ENCODE assay signal across 11 cellular contexts in the genomic region with DNA sequence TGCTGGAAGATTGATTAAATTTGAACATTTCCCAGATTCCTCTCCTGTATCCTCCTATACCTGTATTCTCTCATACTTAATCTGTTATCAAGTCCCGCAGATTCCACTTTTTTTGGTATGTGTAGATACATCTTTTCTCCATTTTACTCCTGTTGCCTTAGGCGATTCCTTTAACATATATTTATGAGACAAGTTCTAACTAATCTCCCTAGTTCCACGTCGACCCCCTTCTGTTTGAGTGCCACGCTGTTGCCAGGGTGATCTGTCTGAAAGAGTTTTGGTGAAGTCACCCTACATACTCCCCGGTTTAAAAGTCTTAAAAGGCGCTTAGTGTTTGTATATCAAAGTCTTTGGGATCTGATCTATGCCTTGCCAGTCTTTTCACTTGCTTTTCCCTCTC. TPM values are rescaled to one million over a fixed set of nuclear protein-coding genes. Genes with fewer than 3 reads are reported as not detected.
A peak's percentile ranks its signal among the peaks of the same experiment; 100 is the strongest.
DNase-seq lines count a peak whose midpoint lies in the region; ATAC-seq, FAIRE-seq and TF ChIP-seq lines count a peak whose summit lies in the region.
"Had no signal": no experiment of that assay in that cellular context is flagged by ENCODE, and none has a peak within 500 bp of the region (broad histone marks: within the 10 kb centered on the region; RNA-seq: fewer than 3 reads in every experiment).

No MANE protein-coding gene starts in this region.

- POLR2A ChIA-PET in CD8-positive, alpha-beta T cell (lab: Charles Lee), result no interaction called here
- POLR2A ChIA-PET in OCI-LY7 (lab: Charles Lee), result no interaction called here

- H3K4me2 ChIP-seq in OCI-LY7 (ENCODE audit: low read length), result peak overlapping the region; percentile 90

- no peak for ATAC-seq in CD8-positive, alpha-beta T cell
- ATAC-seq in HG02981 (IDR thresholded peaks at IDR 0.05; ENCODE audit: unreplicated experiment), result no peak

- H3K36me3 Mint-ChIP-seq in CD8-positive, alpha-beta T cell, result peaks cover 33% of the 10 kb centered on the region
- peaks cover 12% of the 10 kb centered on the region for H3K36me3 Mint-ChIP-seq in nephron progenitor cell (ENCODE audit: low read depth)

- no peak for TF ChIP-seq CTCF in CD8-positive, alpha-beta T cell (IDR thresholded peaks at IDR 0.05)
- no peak for TF ChIP-seq CTCF in OCI-LY7 (conservative IDR thresholded peaks at IDR 0.05; ENCODE audit: low read length)
- TF ChIP-seq CTCF in nephron progenitor cell (IDR thresholded peaks at IDR 0.05), result no peak
- TF ChIP-seq CTCF in D721Med (IDR thresholded peaks at IDR 0.05; ENCODE audit: insufficient read depth, missing control alignments), result no peak

- no peaks in the 10 kb centered on the region for H3K36me3 ChIP-seq in CD8-positive, alpha-beta T cell (ENCODE audit: insufficient read depth, low read length)
- H3K36me3 ChIP-seq in OCI-LY7 (ENCODE audit: insufficient read depth, low read length), result peaks cover 32% of the 10 kb centered on the region
- H3K36me3 ChIP-seq in ectodermal cell (ENCODE audit: control insufficient read depth, insufficient read depth, low read length), result peaks cover 6% of the 10 kb centered on the region

- peaks cover 45% of the 10 kb centered on the region for H3K4me1 Mint-ChIP-seq in CD8-positive, alpha-beta T cell (ENCODE audit: low read depth)
- peaks cover 24% of the 10 kb centered on the region for H3K4me1 Mint-ChIP-seq in nephron progenitor cell

- FAIRE-seq in D721Med (lab: Jason Lieb, UNC), result no peak

- CTCF ChIA-PET in CD8-positive, alpha-beta T cell (lab: Charles Lee), result interaction anchor here (1.0 kb wide), 1 partner anchor 8 kb away, joined by 4 read pairs; no protein-coding TSS in a partner anchor
- CTCF ChIA-PET in OCI-LY7 (lab: Charles Lee; ENCODE audit: unreplicated experiment), result no interaction called here

- no peak overlapping the region for H3K4me3 ChIP-seq in CD8-positive, alpha-beta T cell (ENCODE audit: low read depth, low read length)
- H3K4me3 ChIP-seq in OCI-LY7 (ENCODE audit: low read depth, low read length, poor library complexity, severe bottlenecking) (no peak overlapping the region), ectodermal cell (ENCODE audit: insufficient read depth, low read depth, low read length) (peak overlapping the region; percentile 6)

- H3K27me3 Mint-ChIP-seq in CD8-positive, alpha-beta T cell (ENCODE audit: low read depth), result no peaks in the 10 kb centered on the region
- no peaks in the 10 kb centered on the region for H3K27me3 Mint-ChIP-seq in nephron progenitor cell (ENCODE audit: low read depth, poor library complexity)

- no peaks in the 10 kb centered on the region for H3K9me3 Mint-ChIP-seq in CD8-positive, alpha-beta T cell
- peaks cover 47% of the 10 kb centered on the region for H3K9me3 Mint-ChIP-seq in nephron progenitor cell

- peak overlapping the region; percentile 69 for H3K4me3 Mint-ChIP-seq in CD8-positive, alpha-beta T cell
- peak overlapping the region; percentile 76 for H3K4me3 Mint-ChIP-seq in nephron progenitor cell

- H3K9me3 ChIP-seq in CD8-positive, alpha-beta T cell (ENCODE audit: low read length), result no peaks in the 10 kb centered on the region
- no peaks in the 10 kb centered on the region for H3K9me3 ChIP-seq in OCI-LY7 (ENCODE audit: low read length)
- no peaks in the 10 kb centered on the region for H3K9me3 ChIP-seq in ectodermal cell (ENCODE audit: control insufficient read depth, low read length)

- 30 to 82% methylated on average over 2 to 7 of the region's 7 CpGs for WGBS in ectodermal cell, 2 experiments

- peaks cover 72% of the 10 kb centered on the region for H3K79me2 ChIP-seq in OCI-LY7 (ENCODE audit: insufficient read depth, low read depth, low read length)

- no peaks in the 10 kb centered on the region for H3K9me2 ChIP-seq in OCI-LY7 (ENCODE audit: insufficient read depth, low read length)

- peak overlapping the region; percentile 23 for H3K27ac ChIP-seq in CD8-positive, alpha-beta T cell (ENCODE audit: low read depth, low read length)
- H3K27ac ChIP-seq in OCI-LY7 (ENCODE audit: low read depth, low read length, poor library complexity, severe bottlenecking) (no peak overlapping the region), ectodermal cell (ENCODE audit: insufficient read depth, low read depth, low read length, poor library complexity, severe bottlenecking) (no peak overlapping the region)

- intact Hi-C loops in CD8-positive, alpha-beta T cell (cut with DNase I, micrococcal nuclease), result loop anchor here in 1 of 2 experiments (5.0 to 10.0 kb wide), 2 partner anchors 1242 to 1804 kb away; a partner anchor contains a TSS
- intact Hi-C loops in OCI-LY7 (cut with micrococcal nuclease; ENCODE audit: unreplicated experiment), result no loop called here

- BruUV-seq in OCI-LY7 (replicated peaks; lab: Mats Ljungman, UMichigan), result no TSS peak

- H3K27me3 ChIP-seq in CD8-positive, alpha-beta T cell (ENCODE audit: insufficient read depth, low read length), result no peaks in the 10 kb centered on the region
- H3K27me3 ChIP-seq in ectodermal cell (ENCODE audit: control insufficient read depth, insufficient read depth, low read length, poor library complexity, severe bottlenecking), result no peaks in the 10 kb centered on the region

- H4K20me1 ChIP-seq in OCI-LY7 (ENCODE audit: insufficient read depth, low read length), result no peaks in the 10 kb centered on the region

- no peak overlapping the region for H2AFZ ChIP-seq in OCI-LY7 (ENCODE audit: low read length)

- DNase-seq in CD8-positive, alpha-beta T cell, result peak in 2 of 7 experiments; percentile 25 to 27
- no peak for DNase-seq in OCI-LY7 (ENCODE audit: low spot score)
- DNase-seq in nephron progenitor cell, result no peak
- DNase-seq in AG08396 (ENCODE audit: low spot score), result no peak
- no peak for DNase-seq in RKO (ENCODE audit: low spot score)
- no peak for DNase-seq in D721Med (ENCODE audit: insufficient read length, low spot score)
- DNase-seq: NCI-H2227 treated with DMSO at 0.1 percent for 48 hours, occipital lobe had no signal

- peaks cover 27% of the 10 kb centered on the region for H3K4me1 ChIP-seq in CD8-positive, alpha-beta T cell (ENCODE audit: insufficient read depth, low read length)
- H3K4me1 ChIP-seq in OCI-LY7 (ENCODE audit: insufficient read depth, low read length, poor library complexity, severe bottlenecking) (peaks cover 16% of the 10 kb centered on the region), ectodermal cell (ENCODE audit: control insufficient read depth, insufficient read depth, low read length) (no peaks in the 10 kb centered on the region)

- H3K27ac Mint-ChIP-seq in CD8-positive, alpha-beta T cell, result peak overlapping the region; percentile 88
- H3K27ac Mint-ChIP-seq in nephron progenitor cell, result no peak overlapping the region

RNA-seq across cellular contexts. Expression of a gene that starts 2.4 kb away (rescaled TPM):
- total RNA-seq in CD8-positive, alpha-beta T cell, result 10 to 100 TPM; 43.2 to 47.3 TPM
- total RNA-seq in OCI-LY7 (2014; rRNA removed; shearing (Covaris generic)), result 23.5 and 29.3 TPM in 2 replicates
- 33.1 and 38.1 TPM in 2 replicates for total RNA-seq in OCI-LY7 (2022)
- polyA plus RNA-seq in ectodermal cell (2013, experiment 1 of 4), result 118 TPM
- polyA plus RNA-seq in ectodermal cell (2013, experiment 2 of 4), result 121 TPM
- 69.7 TPM for polyA plus RNA-seq in ectodermal cell (2013, experiment 3 of 4)
- polyA plus RNA-seq in ectodermal cell (2013, experiment 4 of 4), result 75.7 TPM

RNA-seq across cellular contexts. Expression of a gene that starts 2.7 kb away (rescaled TPM):
- 10 to 100 TPM; 31.7 to 32.0 TPM for total RNA-seq in CD8-positive, alpha-beta T cell
- total RNA-seq in OCI-LY7 (2014; rRNA removed; shearing (Covaris generic)), result 47.6 and 51.1 TPM in 2 replicates
- 48.7 and 49.4 TPM in 2 replicates for total RNA-seq in OCI-LY7 (2022)
- polyA plus RNA-seq in ectodermal cell (2013, experiment 1 of 4), result 42.4 TPM
- 47.1 TPM for polyA plus RNA-seq in ectodermal cell (2013, experiment 2 of 4)
- polyA plus RNA-seq in ectodermal cell (2013, experiment 3 of 4), result 34.9 TPM
- 34.0 TPM for polyA plus RNA-seq in ectodermal cell (2013, experiment 4 of 4)

RNA-seq across cellular contexts. Expression of a gene that starts 19.6 kb away (rescaled TPM):
- total RNA-seq in CD8-positive, alpha-beta T cell, result 100 to 1,000 TPM; 308 to 378 TPM
- total RNA-seq in OCI-LY7 (2014; rRNA removed; shearing (Covaris generic)), result 2,042 and 2,127 TPM in 2 replicates
- total RNA-seq in OCI-LY7 (2022), result 431 and 447 TPM in 2 replicates
- polyA plus RNA-seq in ectodermal cell (2013, experiment 1 of 4), result 2,488 TPM
- polyA plus RNA-seq in ectodermal cell (2013, experiment 2 of 4), result 2,299 TPM
- 2,315 TPM for polyA plus RNA-seq in ectodermal cell (2013, experiment 3 of 4)
- polyA plus RNA-seq in ectodermal cell (2013, experiment 4 of 4), result 2,702 TPM

RNA-seq across cellular contexts. Expression of a gene that starts 24.5 kb away (rescaled TPM):
- total RNA-seq in CD8-positive, alpha-beta T cell, result 1 to 10 TPM; 1.3 to 1.4 TPM
- 126 and 133 TPM in 2 replicates for total RNA-seq in OCI-LY7 (2014; rRNA removed; shearing (Covaris generic))
- 140 and 147 TPM in 2 replicates for total RNA-seq in OCI-LY7 (2022)
- 0.87 TPM for polyA plus RNA-seq in ectodermal cell (2013, experiment 1 of 4)
- 0.76 TPM for polyA plus RNA-seq in ectodermal cell (2013, experiment 2 of 4)
- 0.80 TPM for polyA plus RNA-seq in ectodermal cell (2013, experiment 3 of 4)
- polyA plus RNA-seq in ectodermal cell (2013, experiment 4 of 4), result 0.69 TPM
- total RNA-seq: G401 had no signal
